ENCODE assay signal across 18 cellular contexts in the genomic region with DNA sequence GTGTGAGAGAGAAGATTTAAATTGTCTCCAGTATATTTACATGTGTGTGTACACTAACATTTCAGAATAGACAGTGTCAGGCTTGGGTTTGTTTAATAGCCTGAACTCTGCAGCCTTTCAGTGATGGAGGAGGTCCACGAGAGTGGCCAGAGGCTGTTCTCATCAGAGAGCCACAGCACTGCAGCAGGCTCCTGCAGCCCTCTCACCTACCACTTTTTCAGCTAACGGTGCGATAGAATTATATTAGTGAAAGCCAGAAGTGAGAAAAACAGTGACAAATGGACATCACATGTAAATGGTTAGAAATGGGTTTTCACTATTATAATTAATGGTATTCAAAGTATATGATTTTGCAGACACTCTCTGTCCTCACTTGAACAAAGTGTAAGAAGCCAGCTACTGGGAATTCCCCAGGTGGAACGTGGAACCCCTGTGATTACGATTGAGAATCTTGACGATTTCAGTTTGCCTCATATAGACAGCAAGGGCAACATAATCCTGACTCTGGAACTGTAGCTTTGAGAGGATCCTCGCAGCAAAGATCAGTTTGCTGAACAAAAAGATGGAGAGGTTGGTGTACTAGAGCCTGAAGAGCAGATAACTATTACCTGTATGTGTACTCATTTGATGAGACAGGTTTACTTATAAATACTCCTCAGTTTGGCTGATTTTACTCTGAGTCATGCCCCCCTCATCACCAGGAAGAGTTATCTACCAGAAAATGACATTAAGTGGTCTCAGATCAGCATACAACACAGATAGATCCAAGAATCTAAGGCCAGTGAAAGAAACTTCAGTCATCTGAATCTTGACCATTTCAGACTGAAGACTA. TPM values are rescaled to one million over a fixed set of nuclear protein-coding genes. Genes with fewer than 3 reads are reported as not detected.
A peak's percentile ranks its signal among the peaks of the same experiment; 100 is the strongest.
DNase-seq lines count a peak whose midpoint lies in the region; ATAC-seq and TF ChIP-seq lines count a peak whose summit lies in the region.
"Had no signal": no experiment of that assay in that cellular context is flagged by ENCODE, and none has a peak within 500 bp of the region (broad histone marks: within the 10 kb centered on the region; RNA-seq: fewer than 3 reads in every experiment).

No MANE protein-coding gene starts in this region.

- H3K4me1 Mint-ChIP-seq in T-helper 17 cell (peaks cover 30% of the 10 kb centered on the region), natural killer cell (peaks cover 44 to 53% of the 10 kb centered on the region in 2 donors)

- peak overlapping the region; percentile 94 for H3K27ac Mint-ChIP-seq in T-helper 17 cell
- H3K27ac Mint-ChIP-seq in natural killer cell: peak overlapping the region; percentile 44 to 55
- H3K27ac Mint-ChIP-seq: endodermal cell had no signal

- ATAC-seq in GM18511 (IDR thresholded peaks at IDR 0.05; ENCODE audit: unreplicated experiment) (peak; percentile 54), T-helper 17 cell (peak; percentile 77), natural killer cell (no peak), HG03378 (IDR thresholded peaks at IDR 0.05; ENCODE audit: unreplicated experiment) (no peak), HG03354 (IDR thresholded peaks at IDR 0.05; ENCODE audit: poor library complexity, severe bottlenecking, unreplicated experiment) (no peak)
- ATAC-seq: left lobe of liver had no signal

- H3K36me3 Mint-ChIP-seq in T-helper 17 cell (ENCODE audit: low read depth) (peaks cover 10% of the 10 kb centered on the region), natural killer cell (peaks cover 12% of the 10 kb centered on the region)

- no peak overlapping the region for H3K4me3 Mint-ChIP-seq in T-helper 17 cell
- no peak overlapping the region for H3K4me3 Mint-ChIP-seq in natural killer cell
- H3K4me3 Mint-ChIP-seq: endodermal cell had no signal

- in situ Hi-C loops in GM13977 (cut with MboI; ENCODE audit: low pct_unique_long_range_greater_than_20kb, low sequenced_read_pairs, unreplicated experiment): no loop called here

- no peaks in the 10 kb centered on the region for H3K9me3 Mint-ChIP-seq in natural killer cell
- H3K9me3 Mint-ChIP-seq: endodermal cell had no signal

- no peaks in the 10 kb centered on the region for H3K9me3 ChIP-seq in T-helper 17 cell (ENCODE audit: control insufficient read depth, low read length, poor library complexity, severe bottlenecking)
- H3K9me3 ChIP-seq: transverse colon had no signal

- TF ChIP-seq CTCF in natural killer cell (IDR thresholded peaks at IDR 0.05) (no peak), GM13977 (IDR thresholded peaks at IDR 0.05; ENCODE audit: extremely low read depth, insufficient read depth, missing control alignments) (no peak)

- intact Hi-C loops in natural killer cell (cut with micrococcal nuclease): no loop called here

- H3K27me3 Mint-ChIP-seq in T-helper 17 cell: no peaks in the 10 kb centered on the region
- no peaks in the 10 kb centered on the region for H3K27me3 Mint-ChIP-seq in natural killer cell (ENCODE audit: low read depth in 2 of 2)

- peak; percentile 31 to 46 for DNase-seq in activated CD4-positive, alpha-beta T cell treated with anti-CD3 and anti-CD28 coated beads, Interleukin-2, amount 50 U/mL, for 48 hours
- no peak for DNase-seq in activated CD4-positive, alpha-beta T cell treated with anti-CD3 and anti-CD28 coated beads for 4 hours
- DNase-seq in T-helper 17 cell (no peak), natural killer cell (no peak), GM13977 (ENCODE audit: low spot score) (no peak)
- DNase-seq: caudate nucleus, COR-L47, endodermal cell, GOT3, MV-4-11, NCI-H82, transverse colon had no signal

RNA-seq across cellular contexts. Expression of gene IFI16, which starts 31.4 kb away (rescaled TPM):
- 10 to 100 TPM; 68.0 to 82.8 TPM for total RNA-seq in T-helper 17 cell
- total RNA-seq in natural killer cell: 100 to 1,000 TPM; 141 to 218 (median 151) TPM

RNA-seq across cellular contexts. Expression of gene AIM2, which starts 35.5 kb away (rescaled TPM):
- 1 to 10 TPM; 3.4 to 6.0 TPM for total RNA-seq in T-helper 17 cell
- 1 to 10 TPM in 1 of 3 donors, not detected in 2; 1.1 TPM for total RNA-seq in natural killer cell
- total RNA-seq: A673, myocyte had no signal

Comparison
In these comparisons a context has a peak if more than half of its experiments do, and no peak if none do; other contexts are left out.
1. DNase-seq: peak in activated CD4-positive, alpha-beta T cell treated with anti-CD3 and anti-CD28 coated beads, Interleukin-2, amount 50 U/mL, for 48 hours (2 of 2); none in activated CD4-positive, alpha-beta T cell treated with anti-CD3 and anti-CD28 coated beads for 4 hours (0 of 2), T-helper 17 cell (0 of 3), natural killer cell (single experiment) and GM13977 (single experiment).
2. ATAC-seq: peak in GM18511 (single experiment) and T-helper 17 cell (single experiment); none in natural killer cell (0 of 3), HG03378 (single experiment) and HG03354 (single experiment).